ENCODE assay signal across 8 cellular contexts in genomic region chr12:45728625-45729232, GRCh38. TPM values are rescaled to one million over a fixed set of nuclear protein-coding genes. Genes with fewer than 3 reads are reported as not detected.
A peak's percentile ranks its signal among the peaks of the same experiment; 100 is the strongest.
DNase-seq lines count a peak whose midpoint lies in the region; ATAC-seq and TF ChIP-seq lines count a peak whose summit lies in the region.

No MANE protein-coding gene starts in this region.

- peak overlapping the region; percentile 99 for H3K27ac Mint-ChIP-seq in activated CD4-positive, alpha-beta T cell treated with anti-CD3 and anti-CD28 coated beads, Interleukin-2, amount 10 ng/mL, durations not matched to agents 7 days and 5 days

- TF ChIP-seq CTCF in left lung (IDR thresholded peaks at IDR 0.05), result peak; percentile 91 to 97

- H3K36me3 Mint-ChIP-seq in activated CD4-positive, alpha-beta T cell treated with anti-CD3 and anti-CD28 coated beads, Interleukin-2, amount 10 ng/mL, durations not matched to agents 7 days and 5 days (ENCODE audit: low read depth), result peaks cover 31% of the 10 kb centered on the region

- peaks cover 20% of the 10 kb centered on the region for H3K4me1 Mint-ChIP-seq in activated CD4-positive, alpha-beta T cell treated with anti-CD3 and anti-CD28 coated beads, Interleukin-2, amount 10 ng/mL, durations not matched to agents 7 days and 5 days

- CTCF ChIA-PET in activated CD4-positive, alpha-beta T cell treated with anti-CD3 and anti-CD28 coated beads, Interleukin-2, amount 10 ng/mL, durations not matched to agents 7 days and 5 days (lab: Charles Lee), result interaction anchor here (0.7 to 5.8 kb wide), 22 partner anchors 9 to 304 kb away, joined by 3 to 25 read pairs (median 3); no protein-coding TSS in a partner anchor

- intact Hi-C loops in left lung (cut with DNase I), result no loop called here

- no peaks in the 10 kb centered on the region for H3K27me3 ChIP-seq in left lung

- no peaks in the 10 kb centered on the region for H3K9me3 Mint-ChIP-seq in activated CD4-positive, alpha-beta T cell treated with anti-CD3 and anti-CD28 coated beads, Interleukin-2, amount 10 ng/mL, durations not matched to agents 7 days and 5 days

- H3K4me1 ChIP-seq in left lung, result peaks cover 25 to 48% of the 10 kb centered on the region in 2 donors

- no peaks in the 10 kb centered on the region for H3K27me3 Mint-ChIP-seq in activated CD4-positive, alpha-beta T cell treated with anti-CD3 and anti-CD28 coated beads, Interleukin-2, amount 10 ng/mL, durations not matched to agents 7 days and 5 days

- peak overlapping the region; percentile 64 to 92 for H3K4me3 ChIP-seq in left lung

- ATAC-seq in GM19351 (IDR thresholded peaks at IDR 0.05; ENCODE audit: unreplicated experiment) (peak; percentile 51), HG03520 (IDR thresholded peaks at IDR 0.05; ENCODE audit: unreplicated experiment) (peak; percentile 47), left lung (peak; percentile 79)

- peak overlapping the region; percentile 99 for H3K27ac ChIP-seq in left lung

- no peaks in the 10 kb centered on the region for H3K36me3 ChIP-seq in left lung

- POLR2A ChIA-PET in activated CD4-positive, alpha-beta T cell treated with anti-CD3 and anti-CD28 coated beads, Interleukin-2, amount 10 ng/mL, durations not matched to agents 7 days and 5 days (lab: Charles Lee), result interaction anchor here (0.5 to 0.6 kb wide), 5 partner anchors 48 to 953 kb away, joined by 3 to 5 read pairs (median 4); no protein-coding TSS in a partner anchor

- H3K9me3 ChIP-seq in left lung, result no peaks in the 10 kb centered on the region

- peak overlapping the region; percentile 100 for H3K4me3 Mint-ChIP-seq in activated CD4-positive, alpha-beta T cell treated with anti-CD3 and anti-CD28 coated beads, Interleukin-2, amount 10 ng/mL, durations not matched to agents 7 days and 5 days

- peak; percentile 97 for DNase-seq in CD1c-positive myeloid dendritic cell (ENCODE audit: extremely low spot score)
- DNase-seq in NCI-H526 (lab: John Stamatoyannopoulos, UW), result peak; percentile 92 to 97
- DNase-seq in activated CD4-positive, alpha-beta T cell treated with anti-CD3 and anti-CD28 coated beads, Interleukin-2, amount 10 ng/mL, durations not matched to agents 7 days and 5 days, result peak; percentile 97
- DNase-seq in dedifferentiated amniotic fluid mesenchymal stem cell (ENCODE audit: extremely low spot score), result peak; percentile 96
- peak; percentile 96 to 99 for DNase-seq in left lung
- peak; percentile 95 for DNase-seq in stimulated activated CD4-positive, alpha-beta T cell treated with anti-CD3 and anti-CD28 coated beads, Interleukin-2, amount 100 ng/mL, for 4 hours (ENCODE audit: low read depth)

RNA-seq across cellular contexts. Expression of gene ARID2, which starts 0.8 kb away (rescaled TPM):
- total RNA-seq in activated CD4-positive, alpha-beta T cell treated with anti-CD3 and anti-CD28 coated beads, Interleukin-2, amount 10 ng/mL, durations not matched to agents 7 days and 5 days, result 10 to 100 TPM; 46.9 to 48.8 TPM
- total RNA-seq in left lung, result 10 to 100 TPM; 29.2 to 30.8 TPM

Comparison
In these comparisons a context has a peak if more than half of its experiments do, and no peak if none do; other contexts are left out.
1. Peak in every context shown above with its lines: DNase-seq, ATAC-seq, H3K4me3 ChIP-seq and H3K27ac ChIP-seq.